ENCODE assay signal across 7 cellular contexts in the genomic region with DNA sequence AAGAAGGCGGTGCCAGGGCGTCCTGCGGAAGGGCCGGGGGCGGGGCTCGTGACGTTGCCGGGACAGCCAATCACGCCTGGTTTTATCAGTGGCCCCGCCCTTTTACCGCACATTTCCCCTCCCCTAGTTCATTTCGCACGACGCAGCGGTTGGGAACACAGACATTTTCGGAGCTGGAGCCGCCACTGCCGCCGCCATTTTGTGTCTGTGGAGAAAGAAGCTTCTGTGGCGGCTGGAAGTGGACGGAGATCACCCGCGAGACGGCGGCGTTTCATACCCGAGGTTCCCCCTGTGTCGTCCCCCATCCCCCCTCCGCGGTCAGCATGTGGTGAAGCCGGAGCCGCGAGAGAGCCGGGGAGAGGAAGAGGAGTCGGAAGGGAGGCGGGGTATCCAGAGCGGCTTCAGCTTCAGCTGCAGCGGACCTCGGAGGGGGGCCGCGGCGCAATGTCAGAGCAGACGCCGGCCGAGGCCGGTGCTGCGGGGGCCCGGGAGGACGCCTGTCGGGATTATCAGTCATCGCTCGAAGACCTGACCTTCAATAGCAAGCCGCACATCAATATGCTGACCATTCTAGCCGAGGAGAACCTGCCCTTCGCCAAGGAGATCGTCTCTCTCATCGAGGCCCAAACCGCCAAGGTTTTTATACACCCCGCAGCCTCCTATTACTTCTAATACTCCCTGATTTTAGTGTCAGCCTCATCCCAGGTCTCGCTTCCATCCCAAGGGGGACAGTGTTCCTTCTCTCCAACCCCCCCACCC. TPM values are rescaled to one million over a fixed set of nuclear protein-coding genes. Genes with fewer than 3 reads are reported as not detected.
A peak's percentile ranks its signal among the peaks of the same experiment; 100 is the strongest.
DNase-seq lines count a peak whose midpoint lies in the region; ATAC-seq, FAIRE-seq and TF ChIP-seq lines count a peak whose summit lies in the region.

A gene with protein sequence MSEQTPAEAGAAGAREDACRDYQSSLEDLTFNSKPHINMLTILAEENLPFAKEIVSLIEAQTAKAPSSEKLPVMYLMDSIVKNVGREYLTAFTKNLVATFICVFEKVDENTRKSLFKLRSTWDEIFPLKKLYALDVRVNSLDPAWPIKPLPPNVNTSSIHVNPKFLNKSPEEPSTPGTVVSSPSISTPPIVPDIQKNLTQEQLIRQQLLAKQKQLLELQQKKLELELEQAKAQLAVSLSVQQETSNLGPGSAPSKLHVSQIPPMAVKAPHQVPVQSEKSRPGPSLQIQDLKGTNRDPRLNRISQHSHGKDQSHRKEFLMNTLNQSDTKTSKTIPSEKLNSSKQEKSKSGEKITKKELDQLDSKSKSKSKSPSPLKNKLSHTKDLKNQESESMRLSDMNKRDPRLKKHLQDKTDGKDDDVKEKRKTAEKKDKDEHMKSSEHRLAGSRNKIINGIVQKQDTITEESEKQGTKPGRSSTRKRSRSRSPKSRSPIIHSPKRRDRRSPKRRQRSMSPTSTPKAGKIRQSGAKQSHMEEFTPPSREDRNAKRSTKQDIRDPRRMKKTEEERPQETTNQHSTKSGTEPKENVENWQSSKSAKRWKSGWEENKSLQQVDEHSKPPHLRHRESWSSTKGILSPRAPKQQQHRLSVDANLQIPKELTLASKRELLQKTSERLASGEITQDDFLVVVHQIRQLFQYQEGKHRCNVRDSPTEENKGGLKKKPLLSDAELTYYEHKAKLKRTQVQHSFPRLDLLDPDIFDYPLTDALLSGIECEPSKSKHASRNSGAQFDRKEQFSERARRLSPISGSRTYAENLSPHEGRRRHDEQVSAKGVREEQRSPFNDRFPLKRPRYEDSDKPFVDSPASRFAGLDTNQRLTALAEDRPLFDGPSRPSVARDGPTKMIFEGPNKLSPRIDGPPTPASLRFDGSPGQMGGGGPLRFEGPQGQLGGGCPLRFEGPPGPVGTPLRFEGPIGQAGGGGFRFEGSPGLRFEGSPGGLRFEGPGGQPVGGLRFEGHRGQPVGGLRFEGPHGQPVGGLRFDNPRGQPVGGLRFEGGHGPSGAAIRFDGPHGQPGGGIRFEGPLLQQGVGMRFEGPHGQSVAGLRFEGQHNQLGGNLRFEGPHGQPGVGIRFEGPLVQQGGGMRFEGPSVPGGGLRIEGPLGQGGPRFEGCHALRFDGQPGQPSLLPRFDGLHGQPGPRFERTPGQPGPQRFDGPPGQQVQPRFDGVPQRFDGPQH (N-terminal part only) (plus strand): TSS at position 136 of the 759 bp plus-strand sequence. CDS start 309 bp downstream, at position 445.

- H3K4me3 ChIP-seq in H1 (ENCODE audit: extremely low read depth in 1 of 4, insufficient read depth in 2 of 4, low read depth in 3 of 4, low read length in 4 of 4): peak within 1 kb of the TSS; percentile 85 to 96 (median 96)
- peak within 1 kb of the TSS; percentile 97 to 99 for H3K4me3 ChIP-seq in mucosa of rectum (ENCODE audit: low read length in 2 of 2)
- peak within 1 kb of the TSS; percentile 92 to 93 for H3K4me3 ChIP-seq in vagina

- no peak for TF ChIP-seq EP300 in H1 (IDR thresholded peaks at IDR 0.05; ENCODE audit: borderline replicate concordance in 1 of 2, low read depth in 2 of 2, low read length in 2 of 2)

- peaks cover 14 to 17% of the 10 kb centered on the region in 2 experiments for H4K20me1 ChIP-seq in H1 (replicated peaks in 1 of 2; ENCODE audit: control insufficient read depth in 1 of 2, insufficient read depth in 2 of 2, low read length in 2 of 2)

- peak; percentile 5 for ATAC-seq in HG02763 (IDR thresholded peaks at IDR 0.05; ENCODE audit: unreplicated experiment)

- H3K23ac ChIP-seq in H1 (ENCODE audit: insufficient read length): no peak within 1 kb of the TSS

- POLR2A ChIA-PET in H1 (lab: Charles Lee; ENCODE audit: partially characterized antibody): interaction anchor here (0.6 to 3.3 kb wide), 24 partner anchors 8 to 425 kb away, joined by 3 to 25 read pairs (median 4); a partner anchor contains a TSS

- peak within 1 kb of the TSS; percentile 92 to 96 (median 94) for H3K9ac ChIP-seq in H1 (replicated peaks in 1 of 4; ENCODE audit: extremely low read depth in 1 of 4, low read depth in 3 of 4, low read length in 3 of 4)
- peak within 1 kb of the TSS; percentile 99 to 100 for H3K9ac ChIP-seq in mucosa of rectum (ENCODE audit: low read depth in 1 of 2, low read length in 2 of 2)

- H3K27me3 ChIP-seq in H1 (replicated peaks in 1 of 4; ENCODE audit: control insufficient read depth in 3 of 4, extremely low read depth in 1 of 4, insufficient read depth in 3 of 4, low read length in 3 of 4) (no peaks in the 10 kb centered on the region), mucosa of rectum (ENCODE audit: control insufficient read depth in 2 of 2, insufficient read depth in 2 of 2, low read length in 2 of 2) (no peaks in the 10 kb centered on the region), vagina (no peaks in the 10 kb centered on the region)

- H3K9me3 ChIP-seq in H1 (ENCODE audit: insufficient read depth in 2 of 2, low read depth in 1 of 2, low read length in 1 of 2) (no peaks in the 10 kb centered on the region), mucosa of rectum (ENCODE audit: control insufficient read depth in 2 of 2, low read length in 2 of 2) (no peaks in the 10 kb centered on the region), vagina (no peaks in the 10 kb centered on the region)

- peak within 1 kb of the TSS; percentile 70 to 80 for H3K4me2 ChIP-seq in H1 (ENCODE audit: insufficient read depth in 1 of 2, low read depth in 2 of 2, low read length in 2 of 2)

- peak; percentile 94 to 98 for TF ChIP-seq POLR2A in H1 (IDR thresholded peaks at IDR 0.05; ENCODE audit: control extremely low read depth in 1 of 2, low read depth in 2 of 2, low read length in 2 of 2)
- peak; percentile 99 to 100 for TF ChIP-seq POLR2A in vagina (IDR thresholded peaks at IDR 0.05)

- peaks cover 0 to 29% (median 1%) of the 10 kb centered on the region in 4 experiments; a peak in 2 of 8 replicates for H3K36me3 ChIP-seq in H1 (ENCODE audit: control insufficient read depth in 2 of 4, insufficient read depth in 4 of 4, low read length in 3 of 4)
- peaks cover 0 to 9% of the 10 kb centered on the region in 2 donors for H3K36me3 ChIP-seq in mucosa of rectum (ENCODE audit: control insufficient read depth in 2 of 2, insufficient read depth in 2 of 2, low read length in 2 of 2)
- no peaks in the 10 kb centered on the region for H3K36me3 ChIP-seq in vagina

- H3K27ac ChIP-seq in H1 (ENCODE audit: low read depth, low read length): peak within 1 kb of the TSS; percentile 92
- H3K27ac ChIP-seq in mucosa of rectum (ENCODE audit: low read depth in 2 of 2, low read length in 2 of 2): peak within 1 kb of the TSS; percentile 99 to 100
- peak within 1 kb of the TSS; percentile 99 for H3K27ac ChIP-seq in vagina

- H2BK15ac ChIP-seq in H1 (ENCODE audit: low read length): no peak within 1 kb of the TSS

- no peak within 1 kb of the TSS for H2BK20ac ChIP-seq in H1 (ENCODE audit: low read length)

- peak within 1 kb of the TSS; percentile 85 for H4K5ac ChIP-seq in H1 (ENCODE audit: insufficient read length, low read depth, low read length)

- no peak within 1 kb of the TSS for H2BK12ac ChIP-seq in H1 (ENCODE audit: low read depth, low read length)

- peaks cover 29 to 52% of the 10 kb centered on the region in 2 experiments for H3K79me2 ChIP-seq in H1 (ENCODE audit: control insufficient read depth in 1 of 2, insufficient read depth in 2 of 2, low read length in 2 of 2)

- FAIRE-seq in GM18507 (lab: Jason Lieb, UNC): no peak
- FAIRE-seq in H1 (lab: Jason Lieb, UNC): no peak

- H3K23me2 ChIP-seq in H1 (ENCODE audit: low read depth, low read length): peaks cover 5% of the 10 kb centered on the region; the same call in 1 of the 2 replicates

- 0 out of 2 replicates have a peak, but pooled peaks cover 4% of the 10 kb centered on the region for H3K79me1 ChIP-seq in H1 (ENCODE audit: low read depth, low read length)

- TF ChIP-seq CTCF in H1 (IDR thresholded peaks at IDR 0.05; ENCODE audit: control extremely low read depth in 1 of 3, insufficient read depth in 1 of 3, low read depth in 1 of 3, low read length in 3 of 3) (no peak), vagina (IDR thresholded peaks at IDR 0.05) (no peak)

- H3K4me1 ChIP-seq in H1 (replicated peaks in 1 of 4; ENCODE audit: control insufficient read depth in 3 of 4, insufficient read depth in 4 of 4, low read length in 3 of 4) (peaks cover 0 to 7% (median 2%) of the 10 kb centered on the region in 4 experiments; a peak in 1 of 7 replicates), mucosa of rectum (ENCODE audit: control insufficient read depth in 2 of 2, insufficient read depth in 2 of 2, low read length in 2 of 2) (peaks cover 20 to 27% of the 10 kb centered on the region in 2 donors), vagina (peaks cover 35% of the 10 kb centered on the region)

- peak within 1 kb of the TSS; percentile 85 for H3K4ac ChIP-seq in H1 (replicated peaks; ENCODE audit: insufficient read length, low read depth, low read length)

- H2AFZ ChIP-seq in H1 (ENCODE audit: low read length): peak within 1 kb of the TSS; percentile 98

- H2BK120ac ChIP-seq in H1 (replicated peaks; ENCODE audit: low read depth, low read length): no peak within 1 kb of the TSS

- H4K91ac ChIP-seq in H1 (replicated peaks; ENCODE audit: insufficient read length, low read length): peak within 1 kb of the TSS; percentile 6

- no peak within 1 kb of the TSS for H3K14ac ChIP-seq in H1 (ENCODE audit: insufficient read length)

- intact Hi-C loops in vagina (cut with DNase I): loop anchor here (2.0 kb wide), 1 partner anchor 86 kb away; a partner anchor contains a TSS

- no peak within 1 kb of the TSS for H2AK5ac ChIP-seq in H1 (ENCODE audit: low read depth, low read length)

- WGBS in H1 (ENCODE audit: extremely low coverage in 1 of 2, insufficient coverage in 1 of 2, insufficient read length in 1 of 2, insufficient replicate concordance in 2 of 2, low coverage in 1 of 2, low lambda C conversion rate in 2 of 2, missing lambda C conversion rate in 1 of 2), 2 experiments: 2% methylated on average over 56 of the region's 60 CpGs; no CpG with 5 or more reads in 1 of the 2 experiments

- CTCF ChIA-PET in H1 (lab: Charles Lee; ENCODE audit: partially characterized antibody): interaction anchor here (1.2 kb wide), 1 partner anchor 136 kb away, joined by 3 read pairs; no protein-coding TSS in a partner anchor

- no peak for TF ChIP-seq RAD21 in H1 (IDR thresholded peaks at IDR 0.05 in 1 of 2, conservative IDR thresholded peaks at IDR 0.05 in 1 of 2; ENCODE audit: low read depth in 2 of 2, low read length in 2 of 2)

- DNase-seq in GM18507 (ENCODE audit: extremely low spot score, insufficient read length, low read depth): peak; percentile 89
- no peak for DNase-seq in SK-MEL-5 (ENCODE audit: low read depth, low spot score)
- peak in 1 of 2 experiments; percentile 88 for DNase-seq in H1 (ENCODE audit: low read depth in 1 of 2, low spot score in 2 of 2)
- no peak for DNase-seq in vagina (ENCODE audit: extremely low spot score in 2 of 2)
- no peak for DNase-seq in NCI-H2081 (lab: John Stamatoyannopoulos, UW)

- in situ Hi-C loops in SK-MEL-5 (cut with HindIII; ENCODE audit: low pct_unique_long_range_greater_than_20kb, low sequenced_read_pairs): no loop called here

- peak within 1 kb of the TSS; percentile 99 for H4K8ac ChIP-seq in H1 (ENCODE audit: extremely low read depth, insufficient read depth, low read length)

- H3K56ac ChIP-seq in H1 (replicated peaks; ENCODE audit: insufficient read length, low read depth, low read length): peak within 1 kb of the TSS; percentile 79

- peak within 1 kb of the TSS; percentile 53 for H2BK5ac ChIP-seq in H1 (ENCODE audit: low read depth, low read length)

- H3K18ac ChIP-seq in H1 (ENCODE audit: extremely low read depth, low read length): peak within 1 kb of the TSS; percentile 84

RNA-seq across cellular contexts. Expression of the gene that starts here (rescaled TPM):
- 20.1 and 24.6 TPM in 2 replicates for total RNA-seq in SK-MEL-5 (2014; rRNA removed; shearing (Covaris generic))
- polyA plus RNA-seq in SK-MEL-5 (2015; cell fraction: cytosol; rRNA removed): 16.1 and 17.6 TPM in 2 replicates
- 162 and 170 TPM in 2 replicates for polyA plus RNA-seq in SK-MEL-5 (2015; cell fraction: nucleus; rRNA removed)
- 47.1 and 47.7 TPM in 2 replicates for total RNA-seq in H1 (2021; fragmentation: NEBNext Ultra II Directional; extraction: Animal tissue kit (Norgen Biotek cat#: 25700))
- 23.5 and 25.1 TPM in 2 replicates for polyA plus RNA-seq in H1 (2011; rRNA removed)
- polyA plus RNA-seq in H1 (2011; cell fraction: cytosol; rRNA removed): 31.6 TPM
- 38.4 TPM for polyA plus RNA-seq in H1 (2011; cell fraction: nucleus; rRNA removed)
- 20.0 to 34.0 TPM (median 22.5 TPM) in 4 replicates for polyA plus RNA-seq in H1 (2012, experiment 1 of 2)
- polyA plus RNA-seq in H1 (2012, experiment 2 of 2): 5.5 TPM
- 33.1 TPM for polyA plus RNA-seq in H1 (2013, experiment 1 of 2)
- 30.0 TPM for polyA plus RNA-seq in H1 (2013, experiment 2 of 2)
- 41.3 and 54.2 TPM in 2 replicates for polyA minus RNA-seq in H1 (2011; rRNA and poly(A)+ RNA removed)
- 21.1 TPM for polyA minus RNA-seq in H1 (2011; cell fraction: cytosol; rRNA and poly(A)+ RNA removed)
- 111 TPM for polyA minus RNA-seq in H1 (2011; cell fraction: nucleus; rRNA and poly(A)+ RNA removed)
- 102 TPM for total RNA-seq in vagina
